9 cellular contexts compared by ENCODE assay signal in genomic region chr5:68554566-68555279, GRCh38.
A peak's percentile ranks its signal among the peaks of the same experiment; 100 is the strongest.
DNase-seq lines count a peak whose midpoint lies in the region; ATAC-seq lines count a peak whose summit lies in the region.
"Had no signal": no experiment of that assay in that cellular context is flagged by ENCODE, and none has a peak within 500 bp of the region (broad histone marks: within the 10 kb centered on the region; RNA-seq: fewer than 3 reads in every experiment).

No MANE protein-coding gene starts in this region.

- peak; percentile 15 for DNase-seq in HK-2 (ENCODE audit: unreplicated experiment)
- DNase-seq in amniotic stem cell (lab: John Stamatoyannopoulos, UW), result peak; percentile 95
- DNase-seq in kidney glomerular epithelial cell (lab: John Stamatoyannopoulos, UW), result peak; percentile 41
- peak; percentile 87 for DNase-seq in ureter (ENCODE audit: low spot score)
- DNase-seq in effector CD8-positive, alpha-beta T cell (lab: John Stamatoyannopoulos, UW), result no peak
- no peak for DNase-seq in HPDE6-E6E7 (ENCODE audit: extremely low spot score)
- DNase-seq: activated CD4-positive, CD25-positive, alpha-beta regulatory T cell; stimulated activated CD4-positive, alpha-beta T cell treated with anti-CD3 and anti-CD28 coated beads, Interleukin-4, amount 100 ng/mL, for 4 hours had no signal

- ATAC-seq in GM18520 (IDR thresholded peaks at IDR 0.05; ENCODE audit: unreplicated experiment), result no peak

Comparison
In these comparisons a context has a peak if more than half of its experiments do, and no peak if none do; other contexts are left out.
1. DNase-seq: peak in HK-2 (single experiment), amniotic stem cell (single experiment), kidney glomerular epithelial cell (single experiment) and ureter (single experiment); none in effector CD8-positive, alpha-beta T cell (single experiment) and HPDE6-E6E7 (single experiment).